ENCODE assay signal across 29 cellular contexts in the genomic region with DNA sequence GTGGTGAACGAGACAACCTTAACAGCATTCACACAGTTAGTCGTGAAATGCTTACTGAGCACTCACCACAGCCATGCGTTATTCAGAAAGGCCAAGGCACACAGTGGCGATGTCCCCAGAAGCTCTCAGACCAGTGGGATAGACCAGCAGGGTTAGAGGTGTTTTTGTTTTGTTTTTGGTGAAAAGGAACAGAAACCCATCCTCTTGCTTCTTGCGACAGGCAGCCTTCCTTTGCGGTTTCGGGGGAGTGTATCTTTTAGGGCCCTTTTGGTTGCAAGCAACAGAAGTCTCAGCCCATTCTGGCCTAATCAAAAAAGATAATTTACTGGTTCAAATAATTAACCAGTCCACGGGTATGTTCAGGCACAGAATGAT. TPM values are rescaled to one million over a fixed set of nuclear protein-coding genes. Genes with fewer than 3 reads are reported as not detected.
DNase-seq lines count a peak whose midpoint lies in the region; ATAC-seq, FAIRE-seq and TF ChIP-seq lines count a peak whose summit lies in the region.
"Had no signal": no experiment of that assay in that cellular context is flagged by ENCODE, and none has a peak within 500 bp of the region (broad histone marks: within the 10 kb centered on the region; RNA-seq: fewer than 3 reads in every experiment).

No MANE protein-coding gene starts in this region.

- peaks cover 17% of the 10 kb centered on the region for H3K4me1 ChIP-seq in A673 (ENCODE audit: insufficient read depth, low read length, poor library complexity, severe bottlenecking)

- H3K9me3 ChIP-seq in A673 (ENCODE audit: low read depth, low read length, poor library complexity, severe bottlenecking), result no peaks in the 10 kb centered on the region
- H3K9me3 ChIP-seq: SJCRH30 had no signal

- DNase-seq in A673 (ENCODE audit: low spot score), result no peak
- DNase-seq in GM12891 (ENCODE audit: insufficient read length, low spot score), result no peak
- DNase-seq in NOMO-1 treated with dmso at 0.1 percent for 144 hours (lab: John Stamatoyannopoulos, UW; ENCODE audit: unreplicated experiment), result peak; percentile 74
- DNase-seq in RCC 7860 (ENCODE audit: low spot score), result no peak
- DNase-seq in H54 (ENCODE audit: insufficient read length, low spot score), result no peak
- DNase-seq in activated T-cell treated with anti-CD3 and anti-CD28 coated beads for 4 hours, result no peak
- DNase-seq: activated CD4-positive, alpha-beta T cell treated with anti-CD3 and anti-CD28 coated beads for 4 hours; dermis blood vessel endothelial cell; GOT3; NCI-H2081; NCI-H345; NCI-H748 treated with DMSO at 0.1 percent for 48 hours; PC-9; posterior cingulate gyrus; stimulated activated naive CD8-positive, alpha-beta T cell treated with anti-CD3 and anti-CD28 coated beads, Interleukin-15, Interleukin-2, amounts not matched to agents 100 U/mL and 50 U/mL, for 24 hours had no signal

- H3K4me3 ChIP-seq in A673 (ENCODE audit: low read depth, low read length, poor library complexity, severe bottlenecking), result no peak overlapping the region
- H3K4me3 ChIP-seq: cardiac muscle cell, PC-9 had no signal

- CTCF ChIA-PET in A673 (lab: Charles Lee), result no interaction called here

- H3K27ac Mint-ChIP-seq in dendritic cell treated with granulocyte-macrophage colony-stimulating factor and Interleukin-4, amounts not matched to agents 40 ng/mL and 50 ng/mL, for 4 days, result peak overlapping the region; percentile 25
- H3K27ac Mint-ChIP-seq: activated naive CD4-positive, alpha-beta T cell treated with anti-CD3 and anti-CD28 coated beads, Interleukin-2, amount 50 U/mL, for 24 hours had no signal

- TF ChIP-seq CTCF in A673 (conservative IDR thresholded peaks at IDR 0.05; ENCODE audit: low read depth, low read length), result no peak

- FAIRE-seq in GM12891 (lab: Jason Lieb, UNC) (no peak), RCC 7860 (lab: Jason Lieb, UNC) (no peak), H54 (lab: Jason Lieb, UNC) (no peak)
- FAIRE-seq: D721Med, GM18507 had no signal

- intact Hi-C loops in A673 (cut with micrococcal nuclease; ENCODE audit: unreplicated experiment), result no loop called here
- intact Hi-C loops in dendritic cell treated with granulocyte-macrophage colony-stimulating factor and Interleukin-4, amounts not matched to agents 40 ng/mL and 50 ng/mL, for 4 days (cut with micrococcal nuclease), result no loop called here

- TF ChIP-seq POLR2A in GM12891 (IDR thresholded peaks at IDR 0.05; ENCODE audit: low read depth, low read length) (no peak), H54 (IDR thresholded peaks at IDR 0.05; ENCODE audit: low read depth, low read length) (no peak)

- peak overlapping the region; percentile 14 for H3K27ac ChIP-seq in A673 (ENCODE audit: low read depth, low read length, poor library complexity, severe bottlenecking)
- H3K27ac ChIP-seq: cardiac muscle cell, PC-9, SJCRH30 had no signal

- H3K36me3 ChIP-seq in A673 (ENCODE audit: insufficient read depth, low read length, poor library complexity, severe bottlenecking), result no peaks in the 10 kb centered on the region
- H3K36me3 ChIP-seq: cardiac muscle cell, SJCRH30 had no signal

- BruUV-seq in A673 (replicated peaks; lab: Mats Ljungman, UMichigan), result no TSS peak

- H3K27me3 Mint-ChIP-seq in dendritic cell treated with granulocyte-macrophage colony-stimulating factor and Interleukin-4, amounts not matched to agents 40 ng/mL and 50 ng/mL, for 4 days, result no peaks in the 10 kb centered on the region
- H3K27me3 Mint-ChIP-seq: activated naive CD4-positive, alpha-beta T cell treated with anti-CD3 and anti-CD28 coated beads, Interleukin-2, amount 50 U/mL, for 24 hours had no signal

- POLR2A ChIA-PET in A673 (lab: Charles Lee; ENCODE audit: low non-redundant PET), result no interaction called here

- H3K36me3 Mint-ChIP-seq in dendritic cell treated with granulocyte-macrophage colony-stimulating factor and Interleukin-4, amounts not matched to agents 40 ng/mL and 50 ng/mL, for 4 days (ENCODE audit: low read depth), result no peaks in the 10 kb centered on the region
- H3K36me3 Mint-ChIP-seq: activated naive CD4-positive, alpha-beta T cell treated with anti-CD3 and anti-CD28 coated beads, Interleukin-2, amount 50 U/mL, for 24 hours had no signal

- peaks cover 7% of the 10 kb centered on the region for H3K9me3 Mint-ChIP-seq in dendritic cell treated with granulocyte-macrophage colony-stimulating factor and Interleukin-4, amounts not matched to agents 40 ng/mL and 50 ng/mL, for 4 days
- H3K9me3 Mint-ChIP-seq: activated naive CD4-positive, alpha-beta T cell treated with anti-CD3 and anti-CD28 coated beads, Interleukin-2, amount 50 U/mL, for 24 hours had no signal

- peaks cover 77% of the 10 kb centered on the region for H3K4me1 Mint-ChIP-seq in dendritic cell treated with granulocyte-macrophage colony-stimulating factor and Interleukin-4, amounts not matched to agents 40 ng/mL and 50 ng/mL, for 4 days (ENCODE audit: low read depth)

- ATAC-seq in GM19023 (IDR thresholded peaks at IDR 0.05; ENCODE audit: unreplicated experiment), result no peak
- ATAC-seq: sciatic nerve; stimulated activated naive CD8-positive, alpha-beta T cell treated with anti-CD3 and anti-CD28 coated beads, Interleukin-15, Interleukin-2, amounts not matched to agents 100 U/mL and 50 U/mL, for 24 hours had no signal

- no peak overlapping the region for H3K4me3 Mint-ChIP-seq in dendritic cell treated with granulocyte-macrophage colony-stimulating factor and Interleukin-4, amounts not matched to agents 40 ng/mL and 50 ng/mL, for 4 days
- H3K4me3 Mint-ChIP-seq: activated naive CD4-positive, alpha-beta T cell treated with anti-CD3 and anti-CD28 coated beads, Interleukin-2, amount 50 U/mL, for 24 hours had no signal

- H3K27me3 ChIP-seq in A673 (replicated peaks; ENCODE audit: insufficient read depth, low read depth, low read length, poor library complexity), result no peaks in the 10 kb centered on the region
- H3K27me3 ChIP-seq: cardiac muscle cell had no signal

TF ChIP-seq in GM12891, 5 proteins besides CTCF, POLR2A, EP300 and RAD21:
- peak; percentile 15; the same call in 1 of the 2 replicates for TF ChIP-seq SPI1 (IDR thresholded peaks at IDR 0.05; ENCODE audit: low read depth, low read length)
- no peak for TF ChIP-seq TAF1 (IDR thresholded peaks at IDR 0.05; ENCODE audit: low read depth, low read length)

RNA-seq across cellular contexts. Expression of gene GNLY, which starts 4.7 kb away (rescaled TPM):
- total RNA-seq in A673 (2021), result not detected in 2 replicates
- polyA plus RNA-seq in GM12891 (2012; ENCODE audit: low read depth, missing spikeins), result not detected
- total RNA-seq: cardiac muscle cell, dermis blood vessel endothelial cell, G401, LHCN-M2, PC-9, SJCRH30 had no signal
- polyA plus RNA-seq: BJ, cardiac muscle cell, fibroblast of lung, neural cell had no signal

RNA-seq across cellular contexts. Expression of gene SFTPB, which starts 30.9 kb away (rescaled TPM):
- total RNA-seq in A673 (2021), result not detected in 2 replicates
- not detected for polyA plus RNA-seq in GM12891 (2012; ENCODE audit: low read depth, missing spikeins)
- total RNA-seq: cardiac muscle cell, dermis blood vessel endothelial cell, fibroblast of lung, G401, LHCN-M2, liver, PC-9, SJCRH30 had no signal
- polyA plus RNA-seq: BJ, cardiac muscle cell, fibroblast of lung, liver, neural cell had no signal

RNA-seq across cellular contexts. Expression of gene ATOH8, which starts 54.9 kb away (rescaled TPM):
- 4.3 and 4.6 TPM in 2 replicates for total RNA-seq in A673 (2021)
- polyA plus RNA-seq in GM12891 (2012; ENCODE audit: low read depth, missing spikeins), result 0.05 TPM
- total RNA-seq: PC-9 had no signal
